Comparison of ENCODE assay signal across 7 cellular contexts in genomic region chr7:73518470-73518869, GRCh38.
DNase-seq lines count a peak whose midpoint lies in the region; ATAC-seq and TF ChIP-seq lines count a peak whose summit lies in the region.

No MANE protein-coding gene starts in this region.

- 0 out of 2 replicates have a peak overlapping the region, but pooled peaks have one; percentile 7 for H3K4me3 ChIP-seq in GM06990 (replicated peaks; ENCODE audit: low read depth, low read length)
- peak overlapping the region; percentile 81 for H3K4me3 ChIP-seq in OCI-LY1 (ENCODE audit: low read depth, low read length, poor library complexity, severe bottlenecking)
- H3K4me3 ChIP-seq in endocrine pancreas (ENCODE audit: control insufficient read depth, insufficient read depth, low read length), result peak overlapping the region; percentile 61
- H3K4me3 ChIP-seq in parathyroid adenoma (ENCODE audit: low read depth, low read length), result no peak overlapping the region

- no peak for ATAC-seq in GM21619 (IDR thresholded peaks at IDR 0.05; ENCODE audit: unreplicated experiment)

- peaks cover 35% of the 10 kb centered on the region for H3K4me1 ChIP-seq in OCI-LY1 (ENCODE audit: insufficient read depth, low read length, severe bottlenecking)
- H3K4me1 ChIP-seq in endocrine pancreas (ENCODE audit: control insufficient read depth, insufficient read depth, low read length), result peaks cover 16% of the 10 kb centered on the region
- H3K4me1 ChIP-seq in parathyroid adenoma, result peaks cover 14% of the 10 kb centered on the region

- no peaks in the 10 kb centered on the region for H3K27me3 ChIP-seq in GM06990 (replicated peaks; ENCODE audit: control insufficient read depth, insufficient read depth, low read length)
- no peaks in the 10 kb centered on the region for H3K27me3 ChIP-seq in OCI-LY1 (ENCODE audit: insufficient read depth, low read length)
- H3K27me3 ChIP-seq in endocrine pancreas (ENCODE audit: control insufficient read depth, insufficient read depth, low read length), result no peaks in the 10 kb centered on the region
- H3K27me3 ChIP-seq in parathyroid adenoma (ENCODE audit: control insufficient read depth, insufficient read depth, low read length), result no peaks in the 10 kb centered on the region

- H3K9ac ChIP-seq in OCI-LY1 (ENCODE audit: low read length), result peak overlapping the region; percentile 94; the same call in 1 of the 2 replicates
- H3K9ac ChIP-seq in endocrine pancreas (ENCODE audit: control insufficient read depth, insufficient read depth, low read length), result no peak overlapping the region
- H3K9ac ChIP-seq in parathyroid adenoma, result no peak overlapping the region

- H3K36me3 ChIP-seq in GM06990 (ENCODE audit: control insufficient read depth, insufficient read depth, low read length) (peaks cover 5% of the 10 kb centered on the region), OCI-LY1 (ENCODE audit: insufficient read depth, low read length) (peaks cover 72% of the 10 kb centered on the region), endocrine pancreas (ENCODE audit: control insufficient read depth, insufficient read depth, low read length) (no peaks in the 10 kb centered on the region), parathyroid adenoma (ENCODE audit: control insufficient read depth, insufficient read depth, low read length) (no peaks in the 10 kb centered on the region)

- H3F3A ChIP-seq in OCI-LY1 (ENCODE audit: insufficient read depth, low read length), result no peaks in the 10 kb centered on the region

- TF ChIP-seq CTCF in GM06990 (IDR thresholded peaks at IDR 0.05; ENCODE audit: insufficient read depth, low read length, poor library complexity, severe bottlenecking) (no peak), OCI-LY1 (IDR thresholded peaks at IDR 0.05; ENCODE audit: low read length) (no peak), parathyroid adenoma (IDR thresholded peaks at IDR 0.05) (no peak)

- H3K27ac ChIP-seq in OCI-LY1 (ENCODE audit: low read depth, low read length, poor library complexity, severe bottlenecking) (no peak overlapping the region), parathyroid adenoma (no peak overlapping the region)

- H3K9me3 ChIP-seq in OCI-LY1 (ENCODE audit: low read length) (no peaks in the 10 kb centered on the region), endocrine pancreas (ENCODE audit: control insufficient read depth, low read length) (no peaks in the 10 kb centered on the region), parathyroid adenoma (ENCODE audit: control insufficient read depth, low read length) (no peaks in the 10 kb centered on the region)

- no peaks in the 10 kb centered on the region for H3K9me2 ChIP-seq in OCI-LY1 (ENCODE audit: low read depth, low read length)

- peaks cover 83% of the 10 kb centered on the region for H3K79me2 ChIP-seq in OCI-LY1 (ENCODE audit: insufficient read depth, low read length)
- peaks cover 52% of the 10 kb centered on the region for H3K79me2 ChIP-seq in parathyroid adenoma

- peaks cover 14% of the 10 kb centered on the region; the same call in 1 of the 2 replicates for H4K20me1 ChIP-seq in OCI-LY1 (ENCODE audit: insufficient read depth, low read length)

- DNase-seq in GM06990 (ENCODE audit: extremely low read depth, insufficient read length), result no peak
- no peak for DNase-seq in DMS153 treated with DMSO at 0.1 percent for 48 hours (lab: John Stamatoyannopoulos, UW; ENCODE audit: unreplicated experiment)
- DNase-seq in NCI-H2081 treated with DMSO at 0.1 percent for 48 hours (lab: John Stamatoyannopoulos, UW), result no peak

- H3K4me2 ChIP-seq in OCI-LY1 (ENCODE audit: low read length), result peak overlapping the region; percentile 86
- peak overlapping the region; percentile 40 for H3K4me2 ChIP-seq in parathyroid adenoma (ENCODE audit: low read length)

- no peak overlapping the region for H2AFZ ChIP-seq in OCI-LY1 (ENCODE audit: low read length)
- no peak overlapping the region for H2AFZ ChIP-seq in parathyroid adenoma
